Comparison of ENCODE assay signal across 8 cellular contexts in the genomic region with DNA sequence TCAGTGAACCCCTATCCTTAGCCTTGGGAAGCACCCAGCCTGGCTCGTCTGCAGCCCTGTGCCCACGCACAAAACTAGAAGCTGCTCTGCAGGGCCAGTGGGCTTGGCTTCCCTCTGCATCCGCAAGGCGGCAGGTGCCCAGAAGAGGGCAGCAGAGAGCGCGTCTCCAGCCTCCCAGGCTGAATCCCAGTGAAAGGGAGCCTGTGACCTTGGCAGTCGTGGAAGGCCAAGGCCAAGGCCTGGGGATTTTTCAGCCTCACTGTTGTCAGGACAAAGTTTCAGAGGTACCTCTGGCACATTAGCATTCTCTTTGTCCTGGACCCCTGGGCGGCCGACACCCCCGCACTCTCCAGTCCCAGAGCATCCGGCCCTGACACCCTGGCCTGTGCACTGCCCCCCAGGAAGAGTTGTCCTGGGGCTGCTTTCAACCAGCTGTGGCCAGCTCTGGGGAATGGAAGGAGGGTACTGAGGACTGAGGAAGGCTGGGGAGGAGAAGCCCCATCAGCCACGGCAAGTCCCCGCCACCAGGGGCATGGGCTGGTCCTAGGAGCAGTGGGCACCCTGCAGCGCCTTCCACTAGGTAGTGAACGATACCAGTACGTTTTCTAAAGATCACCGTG.
DNase-seq lines count a peak whose midpoint lies in the region; ATAC-seq and TF ChIP-seq lines count a peak whose summit lies in the region.

No MANE protein-coding gene starts in this region.

- peak overlapping the region; percentile 86 to 89 (median 88) for H3K27ac ChIP-seq in esophagus muscularis mucosa (replicated peaks in 1 of 4)

- H3K4me3 Mint-ChIP-seq in activated T-cell treated with anti-CD3 and anti-CD28 coated beads, Interleukin-2, amount 50 U/mL, for 24 hours = no peak overlapping the region
- H3K4me3 Mint-ChIP-seq in naive thymus-derived CD8-positive, alpha-beta T cell = no peak overlapping the region

- intact Hi-C loops in esophagus muscularis mucosa (cut with DNase I) = loop anchor here (2.0 to 5.0 kb wide), 2 partner anchors 75 to 122 kb away; no protein-coding TSS in a partner anchor

- no peaks in the 10 kb centered on the region for H3K27me3 Mint-ChIP-seq in activated T-cell treated with anti-CD3 and anti-CD28 coated beads, Interleukin-2, amount 50 U/mL, for 24 hours
- peaks cover 0 to 3% (median 0%) of the 10 kb centered on the region in 5 donors for H3K27me3 Mint-ChIP-seq in naive thymus-derived CD8-positive, alpha-beta T cell

- H3K4me3 ChIP-seq in esophagus muscularis mucosa = no peak overlapping the region

- ATAC-seq in HG03135 (IDR thresholded peaks at IDR 0.05; ENCODE audit: unreplicated experiment) = peak; percentile 66
- peak; percentile 77 to 82 for ATAC-seq in naive thymus-derived CD8-positive, alpha-beta T cell

- DNase-seq in SIG-M5 treated with dmso at 0.1 percent for 504 hours (lab: John Stamatoyannopoulos, UW; ENCODE audit: unreplicated experiment) (peak; percentile 27), SIG-M5 (lab: John Stamatoyannopoulos, UW) (no peak), OCI-M1 (lab: John Stamatoyannopoulos, UW) (peak; percentile 84), esophagus muscularis mucosa (ENCODE audit: extremely low spot score) (no peak)
- DNase-seq in activated T-cell treated with anti-CD3 and anti-CD28 coated beads, Interleukin-2, amount 50 U/mL, for 24 hours = peak; percentile 87
- peak; percentile 37 to 73 (median 62) for DNase-seq in naive thymus-derived CD8-positive, alpha-beta T cell
- DNase-seq in stimulated activated CD8-positive, alpha-beta memory T cell treated with anti-CD3 and anti-CD28 coated beads, Interleukin-7, amount 100 ng/mL, for 48 hours (ENCODE audit: extremely low read depth in 1 of 2, low read depth in 1 of 2) = peak; percentile 37 to 38

- H3K27me3 ChIP-seq in esophagus muscularis mucosa = no peaks in the 10 kb centered on the region

- peak; percentile 89 to 97 (median 92) for TF ChIP-seq CTCF in esophagus muscularis mucosa (IDR thresholded peaks at IDR 0.05)

- no peak overlapping the region for H3K27ac Mint-ChIP-seq in activated T-cell treated with anti-CD3 and anti-CD28 coated beads, Interleukin-2, amount 50 U/mL, for 24 hours
- no peak overlapping the region for H3K27ac Mint-ChIP-seq in naive thymus-derived CD8-positive, alpha-beta T cell

- no peaks in the 10 kb centered on the region for H3K9me3 Mint-ChIP-seq in activated T-cell treated with anti-CD3 and anti-CD28 coated beads, Interleukin-2, amount 50 U/mL, for 24 hours
- no peaks in the 10 kb centered on the region for H3K9me3 Mint-ChIP-seq in naive thymus-derived CD8-positive, alpha-beta T cell

- no peak for TF ChIP-seq EP300 in esophagus muscularis mucosa (IDR thresholded peaks at IDR 0.05)

- H3K4me1 ChIP-seq in esophagus muscularis mucosa = peaks cover 26 to 68% (median 52%) of the 10 kb centered on the region in 4 donors

- POLR2A ChIA-PET in naive thymus-derived CD8-positive, alpha-beta T cell (lab: Charles Lee) = no interaction called here

- H3K9me3 ChIP-seq in esophagus muscularis mucosa = no peaks in the 10 kb centered on the region

- 44% methylated on average over 16 of the region's 17 CpGs for WGBS in esophagus muscularis mucosa

- H3K4me1 Mint-ChIP-seq in activated T-cell treated with anti-CD3 and anti-CD28 coated beads, Interleukin-2, amount 50 U/mL, for 24 hours (ENCODE audit: low read depth) = peaks cover 14% of the 10 kb centered on the region
- H3K4me1 Mint-ChIP-seq in naive thymus-derived CD8-positive, alpha-beta T cell = peaks cover 1 to 14% (median 8%) of the 10 kb centered on the region in 4 donors

- H3K36me3 ChIP-seq in esophagus muscularis mucosa = no peaks in the 10 kb centered on the region

- no peaks in the 10 kb centered on the region for H3K36me3 Mint-ChIP-seq in activated T-cell treated with anti-CD3 and anti-CD28 coated beads, Interleukin-2, amount 50 U/mL, for 24 hours (ENCODE audit: low read depth)
- no peaks in the 10 kb centered on the region for H3K36me3 Mint-ChIP-seq in naive thymus-derived CD8-positive, alpha-beta T cell

- no peak for TF ChIP-seq POLR2A in esophagus muscularis mucosa (IDR thresholded peaks at IDR 0.05; ENCODE audit: low read depth)

Comparison
In these comparisons a context has a peak if more than half of its experiments do, and no peak if none do; other contexts are left out.
1. DNase-seq: peak in SIG-M5 treated with dmso at 0.1 percent for 504 hours (single experiment), OCI-M1 (single experiment), activated T-cell treated with anti-CD3 and anti-CD28 coated beads, Interleukin-2, amount 50 U/mL, for 24 hours (single experiment), naive thymus-derived CD8-positive, alpha-beta T cell (10 of 10) and stimulated activated CD8-positive, alpha-beta memory T cell treated with anti-CD3 and anti-CD28 coated beads, Interleukin-7, amount 100 ng/mL, for 48 hours (2 of 2); none in SIG-M5 (single experiment) and esophagus muscularis mucosa (single experiment).